In the genomic region with DNA sequence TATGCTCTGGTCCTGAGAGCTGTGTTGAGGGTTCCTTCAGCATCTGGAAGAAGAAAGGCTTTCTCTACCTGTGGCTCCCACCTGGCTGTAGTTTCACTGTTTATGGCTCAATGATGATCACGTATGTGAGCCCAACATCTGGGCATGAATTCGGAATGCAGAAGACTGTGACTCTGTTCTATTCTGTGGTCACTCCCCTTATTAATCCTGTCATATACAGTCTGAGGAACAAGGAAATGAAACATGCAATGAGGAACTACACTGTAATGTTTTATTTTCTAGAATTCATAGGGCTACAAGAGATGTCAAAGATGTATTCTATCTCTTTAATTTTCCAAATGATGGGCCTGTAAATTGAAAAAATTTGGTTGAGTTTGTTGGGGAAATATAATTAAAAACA, we compare ENCODE assay signal across 18 cellular contexts. TPM values are rescaled to one million over a fixed set of nuclear protein-coding genes. Genes with fewer than 3 reads are reported as not detected.
"Had no signal": no experiment of that assay in that cellular context is flagged by ENCODE, and none has a peak within 500 bp of the region (broad histone marks: within the 10 kb centered on the region; RNA-seq: fewer than 3 reads in every experiment).

No MANE protein-coding gene starts in this region.

- H3K36me3 Mint-ChIP-seq: activated CD4-positive, alpha-beta memory T cell treated with anti-CD3 and anti-CD28 coated beads for 36 hours; activated naive CD8-positive, alpha-beta T cell treated with anti-CD3 and anti-CD28 coated beads for 36 hours; neural progenitor cell had no signal

- H3K27ac Mint-ChIP-seq: activated CD4-positive, alpha-beta memory T cell treated with anti-CD3 and anti-CD28 coated beads for 36 hours; activated naive CD8-positive, alpha-beta T cell treated with anti-CD3 and anti-CD28 coated beads for 36 hours; activated T-cell treated with anti-CD3 and anti-CD28 coated beads, Interleukin-2, amount 50 U/mL, for 72 hours; mesothelial cell of epicardium; neural progenitor cell had no signal

- H3K9ac ChIP-seq: neural progenitor cell had no signal

- H3K27ac ChIP-seq: breast epithelium, neural progenitor cell, ovary, uterus had no signal

- H3K36me3 ChIP-seq: breast epithelium, esophagus muscularis mucosa, neural progenitor cell, ovary, uterus had no signal

- H3K4me3 Mint-ChIP-seq: activated CD4-positive, alpha-beta memory T cell treated with anti-CD3 and anti-CD28 coated beads for 36 hours; activated naive CD8-positive, alpha-beta T cell treated with anti-CD3 and anti-CD28 coated beads for 36 hours; activated T-cell treated with anti-CD3 and anti-CD28 coated beads, Interleukin-2, amount 50 U/mL, for 72 hours; mesothelial cell of epicardium; neural progenitor cell had no signal

- H3K4me2 ChIP-seq: neural progenitor cell had no signal

- H3K4me1 Mint-ChIP-seq: activated naive CD8-positive, alpha-beta T cell treated with anti-CD3 and anti-CD28 coated beads for 36 hours; mesothelial cell of epicardium; neural progenitor cell had no signal

- H3K4me1 ChIP-seq: breast epithelium, esophagus muscularis mucosa, neural progenitor cell, uterus had no signal

- H3K9me3 ChIP-seq: breast epithelium, esophagus muscularis mucosa, ovary, uterus had no signal

- H3K27me3 ChIP-seq: breast epithelium, esophagus muscularis mucosa, neural progenitor cell, ovary, uterus had no signal

- H3K4me3 ChIP-seq: breast epithelium, esophagus muscularis mucosa, neural progenitor cell, ovary, uterus had no signal

- H3K9me3 Mint-ChIP-seq: activated CD4-positive, alpha-beta memory T cell treated with anti-CD3 and anti-CD28 coated beads for 36 hours; activated naive CD8-positive, alpha-beta T cell treated with anti-CD3 and anti-CD28 coated beads for 36 hours had no signal

- ATAC-seq: activated T-cell treated with anti-CD3 and anti-CD28 coated beads, Interleukin-2, amount 50 U/mL, for 72 hours had no signal

- DNase-seq: activated CD4-positive, alpha-beta memory T cell treated with anti-CD3 and anti-CD28 coated beads for 36 hours; activated CD4-positive, CD25-positive, alpha-beta regulatory T cell treated with anti-CD3 and anti-CD28 coated beads, Interleukin-2, amount 50 U/mL, for 72 hours; activated CD8-positive, alpha-beta memory T cell treated with anti-CD3 and anti-CD28 coated beads, Interleukin-2, amount 50 U/mL, for 4 hours; activated gamma-delta T cell treated with Interleukin-2 at 50 U/mL for 16 hours; activated naive CD8-positive, alpha-beta T cell treated with anti-CD3 and anti-CD28 coated beads for 36 hours; activated T-cell treated with anti-CD3 and anti-CD28 coated beads, Interleukin-2, amount 50 U/mL, for 72 hours; ovary; small intestine; uterus had no signal

RNA-seq across cellular contexts. Expression of a gene that starts 10.8 kb away (rescaled TPM):
- total RNA-seq: activated CD4-positive, alpha-beta memory T cell treated with anti-CD3 and anti-CD28 coated beads for 36 hours; activated naive CD8-positive, alpha-beta T cell treated with anti-CD3 and anti-CD28 coated beads for 36 hours; activated T-cell treated with anti-CD3 and anti-CD28 coated beads, Interleukin-2, amount 50 U/mL, for 72 hours; breast epithelium; esophagus muscularis mucosa; fibroblast of villous mesenchyme; mesothelial cell of epicardium; myocyte; ovary; renal cortical epithelial cell; T-helper 2 cell treated with Interferon-gamma antibody and Interleukin-4, amounts not matched to agents 100 ng/mL and 5 ng/mL, for 36 hours; uterus had no signal
- polyA plus RNA-seq: ovary, small intestine, thymus had no signal

RNA-seq across cellular contexts. Expression of a gene that starts 41.3 kb away (rescaled TPM):
- total RNA-seq: activated CD4-positive, alpha-beta memory T cell treated with anti-CD3 and anti-CD28 coated beads for 36 hours; activated naive CD8-positive, alpha-beta T cell treated with anti-CD3 and anti-CD28 coated beads for 36 hours; activated T-cell treated with anti-CD3 and anti-CD28 coated beads, Interleukin-2, amount 50 U/mL, for 72 hours; breast epithelium; esophagus muscularis mucosa; fibroblast of villous mesenchyme; mesothelial cell of epicardium; myocyte; ovary; renal cortical epithelial cell; T-helper 2 cell treated with Interferon-gamma antibody and Interleukin-4, amounts not matched to agents 100 ng/mL and 5 ng/mL, for 36 hours; uterus had no signal
- polyA plus RNA-seq: ovary, small intestine had no signal

RNA-seq across cellular contexts. Expression of a gene that starts 43.6 kb away (rescaled TPM):
- total RNA-seq: activated CD4-positive, alpha-beta memory T cell treated with anti-CD3 and anti-CD28 coated beads for 36 hours; activated naive CD8-positive, alpha-beta T cell treated with anti-CD3 and anti-CD28 coated beads for 36 hours; activated T-cell treated with anti-CD3 and anti-CD28 coated beads, Interleukin-2, amount 50 U/mL, for 72 hours; breast epithelium; esophagus muscularis mucosa; fibroblast of villous mesenchyme; mesothelial cell of epicardium; myocyte; ovary; renal cortical epithelial cell; T-helper 2 cell treated with Interferon-gamma antibody and Interleukin-4, amounts not matched to agents 100 ng/mL and 5 ng/mL, for 36 hours; uterus had no signal
- polyA plus RNA-seq: ovary, small intestine, thymus had no signal

RNA-seq across cellular contexts. Expression of a gene that starts 48.9 kb away (rescaled TPM):
- total RNA-seq: activated CD4-positive, alpha-beta memory T cell treated with anti-CD3 and anti-CD28 coated beads for 36 hours; activated naive CD8-positive, alpha-beta T cell treated with anti-CD3 and anti-CD28 coated beads for 36 hours; activated T-cell treated with anti-CD3 and anti-CD28 coated beads, Interleukin-2, amount 50 U/mL, for 72 hours; breast epithelium; esophagus muscularis mucosa; fibroblast of villous mesenchyme; mesothelial cell of epicardium; myocyte; ovary; renal cortical epithelial cell; T-helper 2 cell treated with Interferon-gamma antibody and Interleukin-4, amounts not matched to agents 100 ng/mL and 5 ng/mL, for 36 hours; uterus had no signal
- polyA plus RNA-seq: ovary, small intestine, thymus had no signal

RNA-seq across cellular contexts. Expression of a gene that starts 59.2 kb away (rescaled TPM):
- total RNA-seq: activated CD4-positive, alpha-beta memory T cell treated with anti-CD3 and anti-CD28 coated beads for 36 hours; activated naive CD8-positive, alpha-beta T cell treated with anti-CD3 and anti-CD28 coated beads for 36 hours; activated T-cell treated with anti-CD3 and anti-CD28 coated beads, Interleukin-2, amount 50 U/mL, for 72 hours; breast epithelium; esophagus muscularis mucosa; fibroblast of villous mesenchyme; mesothelial cell of epicardium; myocyte; ovary; renal cortical epithelial cell; T-helper 2 cell treated with Interferon-gamma antibody and Interleukin-4, amounts not matched to agents 100 ng/mL and 5 ng/mL, for 36 hours; uterus had no signal
- polyA plus RNA-seq: ovary, small intestine, thymus had no signal
